ENCODE assay signal across 8 cellular contexts in the genomic region with DNA sequence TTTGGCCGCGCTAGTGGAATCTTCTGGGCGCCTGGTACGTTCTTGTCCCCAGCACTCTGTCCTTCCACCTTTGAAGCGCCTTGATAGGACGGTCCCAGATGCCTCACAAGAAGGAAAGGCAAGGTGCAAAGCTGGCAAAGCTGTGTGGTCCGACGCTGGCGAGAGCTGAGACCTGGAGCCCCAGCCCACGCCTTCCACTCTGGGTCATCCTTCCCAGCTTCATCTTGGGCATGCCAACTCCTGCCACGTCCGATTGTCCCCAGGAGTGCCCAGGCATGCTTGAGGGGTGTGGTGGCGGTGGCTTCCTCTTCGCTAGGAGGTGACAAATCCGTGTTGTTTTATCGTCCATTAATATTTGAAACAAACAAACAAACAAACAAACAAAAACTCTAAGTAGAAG.
DNase-seq lines count a peak whose midpoint lies in the region; ATAC-seq and TF ChIP-seq lines count a peak whose summit lies in the region.

No MANE protein-coding gene starts in this region.

- CTCF ChIA-PET in activated CD4-positive, alpha-beta memory T cell treated with anti-CD3 and anti-CD28 coated beads, Interleukin-2, amount 10 ng/mL, durations not matched to agents 7 days and 5 days (lab: Charles Lee): no interaction called here

- no peak for DNase-seq in T-helper 2 cell treated with Interferon-gamma antibody and Interleukin-4, amounts not matched to agents 5 μg/mL and 100 μg/mL, for 36 hours (ENCODE audit: low spot score)
- DNase-seq in T-helper 2 cell (no peak), fibroblast of pulmonary artery (ENCODE audit: low read depth) (no peak), skeletal muscle cell (ENCODE audit: low read depth) (no peak), medulla oblongata (ENCODE audit: extremely low spot score) (no peak), NCI-H524 treated with DMSO at 0.1 percent for 48 hours (lab: John Stamatoyannopoulos, UW) (no peak)
- no peak for DNase-seq in activated CD4-positive, alpha-beta memory T cell treated with anti-CD3 and anti-CD28 coated beads, Interleukin-2, amount 10 ng/mL, durations not matched to agents 7 days and 5 days

- H3K36me3 Mint-ChIP-seq in T-helper 2 cell treated with Interferon-gamma antibody and Interleukin-4, amounts not matched to agents 5 μg/mL and 100 μg/mL, for 36 hours (ENCODE audit: low read depth): no peaks in the 10 kb centered on the region
- H3K36me3 Mint-ChIP-seq in activated CD4-positive, alpha-beta memory T cell treated with anti-CD3 and anti-CD28 coated beads, Interleukin-2, amount 10 ng/mL, durations not matched to agents 7 days and 5 days (ENCODE audit: low read depth): no peaks in the 10 kb centered on the region

- no peak overlapping the region for H3K27ac Mint-ChIP-seq in T-helper 2 cell treated with Interferon-gamma antibody and Interleukin-4, amounts not matched to agents 5 μg/mL and 100 μg/mL, for 36 hours
- no peak overlapping the region for H3K27ac Mint-ChIP-seq in activated CD4-positive, alpha-beta memory T cell treated with anti-CD3 and anti-CD28 coated beads, Interleukin-2, amount 10 ng/mL, durations not matched to agents 7 days and 5 days

- ATAC-seq in HG02852 (IDR thresholded peaks at IDR 0.05; ENCODE audit: unreplicated experiment): no peak

- peaks cover 77% of the 10 kb centered on the region for H3K27me3 Mint-ChIP-seq in T-helper 2 cell treated with Interferon-gamma antibody and Interleukin-4, amounts not matched to agents 5 μg/mL and 100 μg/mL, for 36 hours (ENCODE audit: low read depth)
- H3K27me3 Mint-ChIP-seq in activated CD4-positive, alpha-beta memory T cell treated with anti-CD3 and anti-CD28 coated beads, Interleukin-2, amount 10 ng/mL, durations not matched to agents 7 days and 5 days: peaks cover 62% of the 10 kb centered on the region

- H3K4me3 ChIP-seq in fibroblast of pulmonary artery (replicated peaks; ENCODE audit: low read depth, low read length) (peak overlapping the region; percentile 66), skeletal muscle cell (ENCODE audit: low read depth, low read length) (peak overlapping the region; percentile 60)

- H3K4me3 Mint-ChIP-seq in T-helper 2 cell treated with Interferon-gamma antibody and Interleukin-4, amounts not matched to agents 5 μg/mL and 100 μg/mL, for 36 hours: peak overlapping the region; percentile 72
- peak overlapping the region; percentile 66 for H3K4me3 Mint-ChIP-seq in activated CD4-positive, alpha-beta memory T cell treated with anti-CD3 and anti-CD28 coated beads, Interleukin-2, amount 10 ng/mL, durations not matched to agents 7 days and 5 days

- TF ChIP-seq CTCF in fibroblast of pulmonary artery (IDR thresholded peaks at IDR 0.05; ENCODE audit: low read length, missing control alignments): no peak

- POLR2A ChIA-PET in activated CD4-positive, alpha-beta memory T cell treated with anti-CD3 and anti-CD28 coated beads, Interleukin-2, amount 10 ng/mL, durations not matched to agents 7 days and 5 days (lab: Charles Lee): interaction anchor here (2.6 kb wide), 1 partner anchor 124 kb away, joined by 7 read pairs; a partner anchor contains a TSS

- H3K9me3 Mint-ChIP-seq in T-helper 2 cell treated with Interferon-gamma antibody and Interleukin-4, amounts not matched to agents 5 μg/mL and 100 μg/mL, for 36 hours: no peaks in the 10 kb centered on the region
- no peaks in the 10 kb centered on the region for H3K9me3 Mint-ChIP-seq in activated CD4-positive, alpha-beta memory T cell treated with anti-CD3 and anti-CD28 coated beads, Interleukin-2, amount 10 ng/mL, durations not matched to agents 7 days and 5 days

- peaks cover 25% of the 10 kb centered on the region for H3K4me1 Mint-ChIP-seq in T-helper 2 cell treated with Interferon-gamma antibody and Interleukin-4, amounts not matched to agents 5 μg/mL and 100 μg/mL, for 36 hours (ENCODE audit: low read depth)
- peaks cover 37% of the 10 kb centered on the region for H3K4me1 Mint-ChIP-seq in activated CD4-positive, alpha-beta memory T cell treated with anti-CD3 and anti-CD28 coated beads, Interleukin-2, amount 10 ng/mL, durations not matched to agents 7 days and 5 days
